ENCODE assay signal across 23 cellular contexts in genomic region chr4:74202062-74202586, GRCh38. TPM values are rescaled to one million over a fixed set of nuclear protein-coding genes. Genes with fewer than 3 reads are reported as not detected.
DNase-seq lines count a peak whose midpoint lies in the region; ATAC-seq and TF ChIP-seq lines count a peak whose summit lies in the region.
"Had no signal": no experiment of that assay in that cellular context is flagged by ENCODE, and none has a peak within 500 bp of the region (broad histone marks: within the 10 kb centered on the region; RNA-seq: fewer than 3 reads in every experiment).

No MANE protein-coding gene starts in this region.

- TF ChIP-seq CTCF in fibroblast of lung (conservative IDR thresholded peaks at IDR 0.05 in 1 of 2, IDR thresholded peaks at IDR 0.05 in 1 of 2; ENCODE audit: low read depth in 1 of 2, low read length in 2 of 2): no peak

- no peak overlapping the region for H3K18ac ChIP-seq in mesendoderm (ENCODE audit: low read length)

- no peaks in the 10 kb centered on the region for H3K9me3 ChIP-seq in fibroblast of lung (ENCODE audit: control insufficient read depth, insufficient read depth, low read depth, low read length)
- H3K9me3 ChIP-seq: transverse colon had no signal

- H3K27me3 ChIP-seq in fibroblast of lung (ENCODE audit: control insufficient read depth, insufficient read depth, low read length): no peaks in the 10 kb centered on the region
- no peaks in the 10 kb centered on the region for H3K27me3 ChIP-seq in mesendoderm (ENCODE audit: insufficient read depth, low read length, poor library complexity)
- H3K27me3 ChIP-seq: neural progenitor cell, transverse colon had no signal

- H3K36me3 ChIP-seq in fibroblast of lung (ENCODE audit: control insufficient read depth, insufficient read depth, low read length) (no peaks in the 10 kb centered on the region), mesendoderm (ENCODE audit: control insufficient read depth, insufficient read depth, low read length) (no peaks in the 10 kb centered on the region)
- H3K36me3 ChIP-seq: neural progenitor cell, transverse colon had no signal

- H3K23ac ChIP-seq in mesendoderm (ENCODE audit: low read length): no peak overlapping the region

- H3K4ac ChIP-seq in mesendoderm (ENCODE audit: low read depth, low read length): no peak overlapping the region

- H3K4me3 ChIP-seq in fibroblast of lung (replicated peaks in 1 of 4; ENCODE audit: control extremely low read depth in 1 of 4, insufficient read depth in 1 of 4, low read depth in 3 of 4, low read length in 4 of 4): no peak overlapping the region
- H3K4me3 ChIP-seq in mesendoderm (ENCODE audit: low read length): no peak overlapping the region
- H3K4me3 ChIP-seq: neural progenitor cell, transverse colon had no signal

- no CpG with 5 or more reads among the region's 5 CpGs for WGBS in mesendoderm (ENCODE audit: extremely low coverage, insufficient coverage, low lambda C conversion rate)

- H2AK5ac ChIP-seq in mesendoderm (ENCODE audit: low read length): no peak overlapping the region

- peak overlapping the region; percentile 74 for H2BK15ac ChIP-seq in mesendoderm (replicated peaks; ENCODE audit: low read depth)

- H4K8ac ChIP-seq in mesendoderm (ENCODE audit: low read depth, low read length): no peak overlapping the region

- no peak overlapping the region for H2BK120ac ChIP-seq in mesendoderm (ENCODE audit: low read depth, low read length)

- no peak for ATAC-seq in GM18517 (IDR thresholded peaks at IDR 0.05; ENCODE audit: unreplicated experiment)
- ATAC-seq: effector memory CD8-positive, alpha-beta T cell; HCT116; stimulated activated naive B cell treated with anti-CD40 and anti-IgM and Interleukin-4, amounts not matched to agents 10 μg/mL and 1 μg/mL and 100 μg/mL, for 72 hours had no signal

- H3K9ac ChIP-seq in fibroblast of lung (ENCODE audit: insufficient read depth, low read length): no peak overlapping the region
- H3K9ac ChIP-seq in mesendoderm (ENCODE audit: low read length): no peak overlapping the region
- H3K9ac ChIP-seq: neural progenitor cell had no signal

- no peak overlapping the region for H2BK5ac ChIP-seq in mesendoderm (ENCODE audit: low read length)

- H3K56ac ChIP-seq in mesendoderm (ENCODE audit: low read length): no peak overlapping the region

- no peak overlapping the region for H2AFZ ChIP-seq in fibroblast of lung (ENCODE audit: low read length)
- H2AFZ ChIP-seq: neural progenitor cell had no signal

- no peaks in the 10 kb centered on the region for H3K79me1 ChIP-seq in mesendoderm (ENCODE audit: low read length)

- H4K20me1 ChIP-seq in fibroblast of lung (ENCODE audit: control insufficient read depth, extremely low read depth, insufficient read depth, low read length): no peaks in the 10 kb centered on the region

- H3K4me2 ChIP-seq in fibroblast of lung (ENCODE audit: extremely low read depth, insufficient read depth, low read length): no peak overlapping the region
- no peak overlapping the region for H3K4me2 ChIP-seq in mesendoderm (ENCODE audit: low read length)
- H3K4me2 ChIP-seq: neural progenitor cell had no signal

- no peak overlapping the region for H4K5ac ChIP-seq in mesendoderm (ENCODE audit: low read length)

- DNase-seq in COLO668 (lab: John Stamatoyannopoulos, UW; ENCODE audit: unreplicated experiment) (peak; percentile 39), LoVo (ENCODE audit: low spot score) (peak; percentile 51), fibroblast of lung (ENCODE audit: low read depth in 2 of 2) (peak; percentile 39 to 87), mesendoderm (no peak), Ammon's horn (ENCODE audit: low spot score) (no peak), NCI-H446 (lab: John Stamatoyannopoulos, UW) (no peak)
- no peak for DNase-seq in activated naive CD4-positive, alpha-beta T cell (lab: John Stamatoyannopoulos, UW)
- DNase-seq: activated CD4-positive, alpha-beta T cell treated with anti-CD3 and anti-CD28 coated beads for 48 hours; activated CD8-positive, alpha-beta memory T cell treated with anti-CD3 and anti-CD28 coated beads, Interleukin-2, amount 50 U/mL, for 48 hours; activated gamma-delta T cell treated with Interleukin-2 at 50 U/mL for 16 hours; amygdala; COR-L47; effector memory CD8-positive, alpha-beta T cell; GF-D8; islet precursor cell; midbrain; retina; RPMI8226; stimulated activated naive B cell treated with anti-CD40 and anti-IgM and Interleukin-4, amounts not matched to agents 10 μg/mL and 1 μg/mL and 100 μg/mL, for 72 hours; transverse colon had no signal

- H3K79me2 ChIP-seq in fibroblast of lung (ENCODE audit: control insufficient read depth, insufficient read depth, low read length) (no peaks in the 10 kb centered on the region), mesendoderm (ENCODE audit: control insufficient read depth, insufficient read depth, low read length) (no peaks in the 10 kb centered on the region)

- no peak overlapping the region for H3K27ac ChIP-seq in fibroblast of lung (ENCODE audit: insufficient read depth, low read length)
- no peak overlapping the region for H3K27ac ChIP-seq in mesendoderm (ENCODE audit: low read depth, low read length)
- H3K27ac ChIP-seq: neural progenitor cell, transverse colon had no signal

- H3K4me1 ChIP-seq in fibroblast of lung (ENCODE audit: control insufficient read depth, extremely low read depth, insufficient read depth, low read length) (no peaks in the 10 kb centered on the region), mesendoderm (ENCODE audit: control insufficient read depth, low read depth, low read length) (peaks cover under 1% of the 10 kb centered on the region)

RNA-seq across cellular contexts. Expression of gene MTHFD2L, which starts 44.2 kb away (rescaled TPM):
- total RNA-seq in fibroblast of lung: 12.1 and 13.0 TPM in 2 replicates
- polyA plus RNA-seq in fibroblast of lung: 4.4 and 5.2 TPM in 2 replicates
- 3.0 and 5.1 TPM in 2 replicates for polyA plus RNA-seq in fibroblast of lung (2012)
- polyA minus RNA-seq in fibroblast of lung (ENCODE audit: low replicate concordance): 0.15 and 0.55 TPM in 2 replicates
- 9.4 TPM for polyA plus RNA-seq in mesendoderm (2013, experiment 1 of 2)
- 9.9 TPM for polyA plus RNA-seq in mesendoderm (2013, experiment 2 of 2)

Comparison
In these comparisons a context has a peak if more than half of its experiments do, and no peak if none do; other contexts are left out.
1. DNase-seq: peak in COLO668 (single experiment), LoVo (single experiment) and fibroblast of lung (2 of 2); none in mesendoderm (single experiment), Ammon's horn (single experiment), NCI-H446 (0 of 2) and activated naive CD4-positive, alpha-beta T cell (0 of 4).